In the genomic region with DNA sequence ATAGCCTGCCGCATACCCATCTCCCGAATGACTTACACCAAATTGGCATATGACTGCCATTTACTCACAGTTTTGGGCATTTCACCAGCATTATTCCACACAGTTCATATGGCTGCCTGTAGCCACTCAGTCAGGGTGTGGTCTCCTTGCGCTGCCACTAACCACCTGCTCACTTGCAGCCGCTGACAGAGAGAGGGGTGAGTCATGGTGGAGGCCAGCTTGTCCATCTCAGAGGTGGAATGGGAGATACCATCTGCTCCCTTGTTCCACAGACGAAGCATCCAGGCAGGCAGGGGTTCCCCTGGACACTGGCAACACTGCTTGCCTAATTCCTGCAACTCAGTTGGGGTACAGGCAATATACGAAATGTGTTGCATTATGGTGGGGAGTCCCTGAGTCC, we compare ENCODE assay signal across 1 cellular context.
TF ChIP-seq lines count a peak whose summit lies in the region.

No MANE protein-coding gene starts in this region.

TF ChIP-seq in K562, 482 proteins besides CTCF, POLR2A, EP300 and RAD21 (continued from another document and continues in another):
- TF ChIP-seq TSHZ1 (CRISPR knock-in tag; IDR thresholded peaks at IDR 0.05) (no peak), ZNF584 (CRISPR knock-in tag; IDR thresholded peaks at IDR 0.05; ENCODE audit: low read depth) (no peak), ZMIZ1 (IDR thresholded peaks at IDR 0.05; ENCODE audit: low read depth in 2 of 2, low read length in 2 of 2) (no peak), NCOA1 (IDR thresholded peaks at IDR 0.05; ENCODE audit: low read depth) (no peak), NBN (IDR thresholded peaks at IDR 0.05; ENCODE audit: low read depth) (no peak), CBFB (CRISPR knock-in tag; IDR thresholded peaks at IDR 0.05) (no peak), POLR2B (IDR thresholded peaks at IDR 0.05; ENCODE audit: low read depth, partially characterized antibody) (no peak), PHB2 (IDR thresholded peaks at IDR 0.05; ENCODE audit: low read depth) (no peak), NELFE (IDR thresholded peaks at IDR 0.05; ENCODE audit: insufficient read depth, insufficient read length) (no peak), EGR1 (conservative IDR thresholded peaks at IDR 0.05) (no peak), ZNF511 (CRISPR knock-in tag; IDR thresholded peaks at IDR 0.05) (no peak), ZNF23 (CRISPR knock-in tag; IDR thresholded peaks at IDR 0.05) (no peak), WHSC1 (IDR thresholded peaks at IDR 0.05; ENCODE audit: low read length) (no peak), HDAC8 (tag; IDR thresholded peaks at IDR 0.05) (no peak), CBX1 (IDR thresholded peaks at IDR 0.05; ENCODE audit: low read depth) (no peak), ZNF280A (IDR thresholded peaks at IDR 0.05; ENCODE audit: low read depth, partially characterized antibody) (no peak), ZNF668 (CRISPR knock-in tag; IDR thresholded peaks at IDR 0.05) (no peak), ZEB2 (IDR thresholded peaks at IDR 0.05) (peak; percentile 67), BCLAF1 (IDR thresholded peaks at IDR 0.05; ENCODE audit: borderline replicate concordance in 1 of 2, control insufficient read depth in 1 of 2, low read depth in 2 of 2, low read length in 1 of 2) (no peak), POLR2AphosphoS2 (IDR thresholded peaks at IDR 0.05; ENCODE audit: low read length) (no peak), JUNB (CRISPR knock-in tag; conservative IDR thresholded peaks at IDR 0.05) (peak; percentile 56; the same call in 1 of the 2 replicates), POLR3G (IDR thresholded peaks at IDR 0.05; ENCODE audit: extremely low read depth, insufficient read length, insufficient replicate concordance) (no peak), ZNF311 (CRISPR knock-in tag; IDR thresholded peaks at IDR 0.05) (no peak), SMAD3 (CRISPR knock-in tag; conservative IDR thresholded peaks at IDR 0.05) (no peak), RNF219 (CRISPR knock-in tag; IDR thresholded peaks at IDR 0.05) (no peak), CAMTA2 (CRISPR knock-in tag; conservative IDR thresholded peaks at IDR 0.05) (no peak), DLX4 (CRISPR knock-in tag; IDR thresholded peaks at IDR 0.05) (no peak), RUNX1 (IDR thresholded peaks at IDR 0.05; ENCODE audit: low read depth) (no peak), CREB3 (tag; conservative IDR thresholded peaks at IDR 0.05; ENCODE audit: low read depth) (no peak), NFYB (IDR thresholded peaks at IDR 0.05; ENCODE audit: extremely low read depth, insufficient read length) (no peak), L3MBTL2 (IDR thresholded peaks at IDR 0.05) (peak; percentile 65), BRCA1 (IDR thresholded peaks at IDR 0.05) (no peak), BRCA1 (CRISPR knock-in tag; IDR thresholded peaks at IDR 0.05) (no peak)
